1 cellular context compared by ENCODE assay signal in genomic region chr18:30730915-30731314, GRCh38.
A peak's percentile ranks its signal among the peaks of the same experiment; 100 is the strongest.
TF ChIP-seq lines count a peak whose summit lies in the region.

No MANE protein-coding gene starts in this region.

TF ChIP-seq in K562, 482 proteins besides CTCF, POLR2A, EP300 and RAD21 (continued from another document):
- TF ChIP-seq PRDM10 (IDR thresholded peaks at IDR 0.05; ENCODE audit: partially characterized antibody) (peak; percentile 10), ZNF121 (CRISPR knock-in tag; conservative IDR thresholded peaks at IDR 0.05) (no peak)
